1 cellular context compared by ENCODE assay signal in genomic region chr6:118495639-118496296, GRCh38.
A peak's percentile ranks its signal among the peaks of the same experiment; 100 is the strongest.
TF ChIP-seq lines count a peak whose summit lies in the region.

No MANE protein-coding gene starts in this region.

TF ChIP-seq in HCT116, 20 proteins besides CTCF, POLR2A, EP300 and RAD21 (continued from another document):
- TF ChIP-seq POLR2AphosphoS5 (IDR thresholded peaks at IDR 0.05; ENCODE audit: low read depth, low read length) (peak; percentile 40; the same call in 1 of the 2 replicates), ATF3 (IDR thresholded peaks at IDR 0.05) (0 out of 2 replicates have a peak, but pooled peaks have one; percentile 44), ELF1 (IDR thresholded peaks at IDR 0.05; ENCODE audit: borderline replicate concordance, low read depth) (no peak), EGR1 (IDR thresholded peaks at IDR 0.05; ENCODE audit: low read depth) (no peak), SRF (IDR thresholded peaks at IDR 0.05; ENCODE audit: low read depth) (peak; percentile 55; the same call in 1 of the 2 replicates), ZFX (IDR thresholded peaks at IDR 0.05) (no peak), YY1 (IDR thresholded peaks at IDR 0.05; ENCODE audit: extremely low read depth, insufficient replicate concordance, low read depth, low read length) (no peak), SIN3A (IDR thresholded peaks at IDR 0.05; ENCODE audit: low read depth) (peak; percentile 51; the same call in 1 of the 2 replicates), MAX (IDR thresholded peaks at IDR 0.05) (peak; percentile 57), FOSL1 (IDR thresholded peaks at IDR 0.05; ENCODE audit: low read depth) (peak; percentile 73), CBX3 (IDR thresholded peaks at IDR 0.05; ENCODE audit: low read depth) (peak; percentile 63), CEBPB (IDR thresholded peaks at IDR 0.05; ENCODE audit: low read depth) (peak; percentile 86)
